23 cellular contexts compared by ENCODE assay signal in the genomic region with DNA sequence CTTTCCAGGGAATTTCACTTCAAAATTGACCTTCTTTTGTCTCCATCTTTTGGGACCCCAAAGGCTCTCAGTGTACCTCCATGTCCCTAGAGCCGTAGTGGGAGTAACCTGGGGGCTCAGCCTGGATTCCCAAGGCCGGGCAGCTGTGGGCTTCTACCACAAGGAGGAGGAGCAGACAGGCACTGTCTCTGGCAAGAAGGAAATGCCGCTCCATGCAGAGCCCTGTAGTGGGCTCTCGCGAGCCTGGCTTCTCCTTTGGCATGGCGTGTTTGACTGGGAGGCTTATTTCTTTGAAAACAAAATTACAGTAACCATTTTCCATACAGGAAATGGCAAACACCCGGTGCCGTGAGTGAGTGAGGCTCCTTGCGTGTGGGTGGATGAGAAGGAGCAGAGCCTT.
"Had no signal": no experiment of that assay in that cellular context is flagged by ENCODE, and none has a peak within 500 bp of the region (broad histone marks: within the 10 kb centered on the region; RNA-seq: fewer than 3 reads in every experiment).

No MANE protein-coding gene starts in this region.

- H3K4me2 ChIP-seq: smooth muscle cell had no signal

- H3K4me3 Mint-ChIP-seq: activated naive CD4-positive, alpha-beta T cell treated with anti-CD3 and anti-CD28 coated beads for 36 hours; activated naive CD8-positive, alpha-beta T cell treated with anti-CD3 and anti-CD28 coated beads, Interleukin-2, amount 10 ng/mL, durations not matched to agents 7 days and 5 days; naive thymus-derived CD4-positive, alpha-beta T cell; stimulated activated memory B cell treated with anti-CD40 and anti-IgM and Interleukin-4, amounts not matched to agents 10 μg/mL and 1 μg/mL and 100 μg/mL, for 72 hours had no signal

- H3K4me1 ChIP-seq: breast epithelium, left lung, sigmoid colon, stomach, suprapubic skin, transverse colon had no signal

- H3K36me3 ChIP-seq: breast epithelium, heart right ventricle, left lung, sigmoid colon, stomach, suprapubic skin, transverse colon had no signal

- H3K27me3 ChIP-seq: breast epithelium, heart right ventricle, left lung, sigmoid colon, stomach, suprapubic skin, transverse colon had no signal

- H3K36me3 Mint-ChIP-seq: activated naive CD8-positive, alpha-beta T cell treated with anti-CD3 and anti-CD28 coated beads, Interleukin-2, amount 10 ng/mL, durations not matched to agents 7 days and 5 days; naive thymus-derived CD4-positive, alpha-beta T cell; stimulated activated memory B cell treated with anti-CD40 and anti-IgM and Interleukin-4, amounts not matched to agents 10 μg/mL and 1 μg/mL and 100 μg/mL, for 72 hours had no signal

- H3K4me3 ChIP-seq: breast epithelium, coronary artery, heart right ventricle, left lung, lung, sigmoid colon, smooth muscle cell, stomach, suprapubic skin, transverse colon had no signal

- H3K4me1 Mint-ChIP-seq: activated naive CD8-positive, alpha-beta T cell treated with anti-CD3 and anti-CD28 coated beads, Interleukin-2, amount 10 ng/mL, durations not matched to agents 7 days and 5 days; naive thymus-derived CD4-positive, alpha-beta T cell; stimulated activated memory B cell treated with anti-CD40 and anti-IgM and Interleukin-4, amounts not matched to agents 10 μg/mL and 1 μg/mL and 100 μg/mL, for 72 hours had no signal

- H3K9me3 Mint-ChIP-seq: activated naive CD4-positive, alpha-beta T cell treated with anti-CD3 and anti-CD28 coated beads for 36 hours; activated naive CD8-positive, alpha-beta T cell treated with anti-CD3 and anti-CD28 coated beads, Interleukin-2, amount 10 ng/mL, durations not matched to agents 7 days and 5 days; naive thymus-derived CD4-positive, alpha-beta T cell; stimulated activated memory B cell treated with anti-CD40 and anti-IgM and Interleukin-4, amounts not matched to agents 10 μg/mL and 1 μg/mL and 100 μg/mL, for 72 hours had no signal

- H3K27ac ChIP-seq: breast epithelium, coronary artery, epithelial cell of prostate, heart right ventricle, left lung, sigmoid colon, stomach, suprapubic skin, transverse colon had no signal

- H3K9me3 ChIP-seq: breast epithelium, heart right ventricle, left lung, sigmoid colon, stomach, suprapubic skin, transverse colon had no signal

- DNase-seq: activated CD4-positive, alpha-beta T cell treated with anti-CD3 and anti-CD28 coated beads for 4 hours; activated CD4-positive, alpha-beta T cell treated with anti-CD3 and anti-CD28 coated beads, Interleukin-2, amount 50 U/mL, for 48 hours; activated CD4-positive, CD25-positive, alpha-beta regulatory T cell; activated effector memory CD4-positive, alpha-beta T cell treated with Interleukin-2 at 50 U/mL for 16 hours; activated naive CD4-positive, alpha-beta T cell treated with anti-CD3 and anti-CD28 coated beads for 36 hours; activated naive CD8-positive, alpha-beta T cell treated with anti-CD3 and anti-CD28 coated beads, Interleukin-2, amount 10 ng/mL, durations not matched to agents 7 days and 5 days; activated T-cell treated with anti-CD3 and anti-CD28 coated beads, Interleukin-2, amount 50 U/mL, for 48 hours; amniotic stem cell; heart right ventricle; kidney glomerular epithelial cell; left lung; naive thymus-derived CD4-positive, alpha-beta T cell; sigmoid colon; stimulated activated CD4-positive, alpha-beta T cell treated with anti-CD3 and anti-CD28 coated beads, Interleukin-15, amount 100 ng/mL, for 24 hours; stomach; transverse colon had no signal

- ATAC-seq: heart right ventricle; left lung; naive thymus-derived CD4-positive, alpha-beta T cell; stimulated activated memory B cell treated with anti-CD40 and anti-IgM and Interleukin-4, amounts not matched to agents 10 μg/mL and 1 μg/mL and 100 μg/mL, for 72 hours had no signal

- H3K27ac Mint-ChIP-seq: activated naive CD4-positive, alpha-beta T cell treated with anti-CD3 and anti-CD28 coated beads for 36 hours; activated naive CD8-positive, alpha-beta T cell treated with anti-CD3 and anti-CD28 coated beads, Interleukin-2, amount 10 ng/mL, durations not matched to agents 7 days and 5 days; naive thymus-derived CD4-positive, alpha-beta T cell; stimulated activated memory B cell treated with anti-CD40 and anti-IgM and Interleukin-4, amounts not matched to agents 10 μg/mL and 1 μg/mL and 100 μg/mL, for 72 hours had no signal
